Comparison of ENCODE assay signal across 18 cellular contexts in genomic region chr3:85355572-85355971, GRCh38.
A peak's percentile ranks its signal among the peaks of the same experiment; 100 is the strongest.
DNase-seq lines count a peak whose midpoint lies in the region; ATAC-seq, FAIRE-seq and TF ChIP-seq lines count a peak whose summit lies in the region.
"Had no signal": no experiment of that assay in that cellular context is flagged by ENCODE, and none has a peak within 500 bp of the region (broad histone marks: within the 10 kb centered on the region; RNA-seq: fewer than 3 reads in every experiment).

No MANE protein-coding gene starts in this region.

- H3K27me3 ChIP-seq in dorsolateral prefrontal cortex (no peaks in the 10 kb centered on the region), layer of hippocampus (ENCODE audit: control insufficient read depth, insufficient read depth, low read length) (no peaks in the 10 kb centered on the region)
- H3K27me3 ChIP-seq: BLaER1 had no signal

- H3K27ac ChIP-seq in dorsolateral prefrontal cortex = peak overlapping the region in 57 of 59 donors; percentile 7 to 88 (median 73)
- H3K27ac ChIP-seq in layer of hippocampus (ENCODE audit: low read depth, low read length) = peak overlapping the region; percentile 38
- H3K27ac ChIP-seq: 22Rv1, A549, BLaER1 had no signal

- DNase-seq in Ammon's horn (ENCODE audit: low spot score) (peak; percentile 63), dorsolateral prefrontal cortex (no peak), putamen (ENCODE audit: low spot score) (peak; percentile 82), Right ventricle myocardium inferior (ENCODE audit: missing footprints) (no peak), left colon (no peak), D721Med (ENCODE audit: insufficient read length, low spot score) (no peak), NCI-H524 (lab: John Stamatoyannopoulos, UW) (no peak)
- DNase-seq: AML-193; CD4-positive, alpha-beta memory T cell; DMS79 treated with DMSO at 0.1 percent for 48 hours; GF-D8; GOT3; H7 had no signal

- peak overlapping the region in 47 of 59 donors; percentile 2 to 60 (median 37) for H3K4me3 ChIP-seq in dorsolateral prefrontal cortex
- H3K4me3 ChIP-seq: A549, BLaER1 had no signal

- intact Hi-C loops in dorsolateral prefrontal cortex (cut with DNase I) (loop anchor here (5.0 to 10.0 kb wide), 2 partner anchors 219 to 808 kb away; no protein-coding TSS in a partner anchor), Right ventricle myocardium inferior (cut with DNase I) (no loop called here), left colon (cut with DNase I, micrococcal nuclease) (no loop called here)

- no peak for ATAC-seq in Right ventricle myocardium inferior
- ATAC-seq in left colon = no peak
- ATAC-seq: A549, HepG2 had no signal

- no peak for FAIRE-seq in D721Med (lab: Jason Lieb, UNC)
- FAIRE-seq: HepG2 had no signal

- TF ChIP-seq CTCF in dorsolateral prefrontal cortex (IDR thresholded peaks at IDR 0.05 in 54 of 56, conservative IDR thresholded peaks at IDR 0.05 in 2 of 56; ENCODE audit: low read depth in 1 of 56, partially characterized antibody in 56 of 56) (peak in 2 of 56 donors; percentile 9 to 25), D721Med (IDR thresholded peaks at IDR 0.05; ENCODE audit: insufficient read depth, missing control alignments) (no peak)

Comparison
In these comparisons a context has a peak if more than half of its experiments do, and no peak if none do; other contexts are left out.
1. DNase-seq: peak in Ammon's horn (single experiment) and putamen (single experiment); none in dorsolateral prefrontal cortex (0 of 10), Right ventricle myocardium inferior (single experiment), left colon (0 of 2), D721Med (single experiment) and NCI-H524 (0 of 2).
2. intact Hi-C loops: an anchor here in dorsolateral prefrontal cortex (5.0 to 10.0 kb wide); none called in Right ventricle myocardium inferior and left colon.